In the genomic region with DNA sequence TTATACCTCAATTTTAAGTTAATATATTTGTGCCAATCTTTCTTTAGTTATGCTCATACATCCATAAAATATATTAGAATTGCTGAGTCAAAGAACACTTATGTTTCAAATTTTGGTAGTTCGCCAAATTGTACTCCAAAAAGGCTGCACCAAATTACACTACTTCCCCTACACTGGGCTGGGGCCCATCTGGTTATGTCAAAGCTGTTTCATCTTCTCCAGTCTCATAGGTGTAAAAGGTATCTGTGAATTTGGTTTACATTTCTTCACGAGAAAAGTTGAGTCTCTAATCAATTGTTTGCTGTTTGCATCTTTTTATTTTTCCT, we compare ENCODE assay signal across 8 cellular contexts. TPM values are rescaled to one million over a fixed set of nuclear protein-coding genes. Genes with fewer than 3 reads are reported as not detected.
DNase-seq lines count a peak whose midpoint lies in the region; ATAC-seq lines count a peak whose summit lies in the region.

No MANE protein-coding gene starts in this region.

- H3K9me3 ChIP-seq in iPS-15b (ENCODE audit: control insufficient read depth, insufficient read depth, low read length) (no peaks in the 10 kb centered on the region), stomach smooth muscle (ENCODE audit: control insufficient read depth in 2 of 2, low read length in 2 of 2) (no peaks in the 10 kb centered on the region)

- intact Hi-C loops in activated CD4-positive, alpha-beta T cell treated with anti-CD3 and anti-CD28 coated beads for 36 hours (cut with DNase I, micrococcal nuclease), result loop anchor here (1.0 to 10.0 kb wide), 17 partner anchors 139 to 1328 kb away; a partner anchor contains a TSS

- H3K4me1 Mint-ChIP-seq in activated CD4-positive, alpha-beta T cell treated with anti-CD3 and anti-CD28 coated beads for 36 hours, result peaks cover 43% of the 10 kb centered on the region
- H3K4me1 Mint-ChIP-seq in activated CD4-positive, alpha-beta memory T cell treated with anti-CD3 and anti-CD28 coated beads, Interleukin-2, amount 10 ng/mL, durations not matched to agents 7 days and 5 days, result peaks cover 50% of the 10 kb centered on the region

- H3K4me3 ChIP-seq in iPS-15b (ENCODE audit: low read depth, low read length), result peak overlapping the region; percentile 48
- peak overlapping the region; percentile 65 to 89 for H3K4me3 ChIP-seq in stomach smooth muscle (ENCODE audit: low read length in 2 of 2)

- peak overlapping the region; percentile 84 for H3K27ac Mint-ChIP-seq in activated CD4-positive, alpha-beta T cell treated with anti-CD3 and anti-CD28 coated beads for 36 hours
- H3K27ac Mint-ChIP-seq in activated CD4-positive, alpha-beta memory T cell treated with anti-CD3 and anti-CD28 coated beads, Interleukin-2, amount 10 ng/mL, durations not matched to agents 7 days and 5 days, result peak overlapping the region; percentile 89

- no peak for DNase-seq in activated CD4-positive, alpha-beta T cell treated with anti-CD3 and anti-CD28 coated beads for 36 hours
- DNase-seq in activated CD4-positive, alpha-beta T cell treated with anti-CD3 and anti-CD28 coated beads, Interleukin-2, amount 50 U/mL, for 4 hours, result no peak
- DNase-seq in activated CD4-positive, alpha-beta memory T cell treated with anti-CD3 and anti-CD28 coated beads, Interleukin-2, amount 10 ng/mL, durations not matched to agents 7 days and 5 days, result no peak

- POLR2A ChIA-PET in activated CD4-positive, alpha-beta T cell treated with anti-CD3 and anti-CD28 coated beads for 36 hours (lab: Charles Lee), result interaction anchor here (0.6 kb wide), 1 partner anchor 624 kb away, joined by 3 read pairs; a partner anchor contains a TSS
- POLR2A ChIA-PET in activated CD4-positive, alpha-beta memory T cell treated with anti-CD3 and anti-CD28 coated beads, Interleukin-2, amount 10 ng/mL, durations not matched to agents 7 days and 5 days (lab: Charles Lee), result interaction anchor here (0.6 to 1.9 kb wide), 7 partner anchors 15 to 258 kb away, joined by 3 to 18 read pairs (median 3); a partner anchor contains a TSS

- H3K27ac ChIP-seq in stomach smooth muscle (ENCODE audit: low read length), result peak overlapping the region; percentile 58

- H3K9ac ChIP-seq in iPS-15b (ENCODE audit: low read depth, low read length) (no peak overlapping the region), stomach smooth muscle (ENCODE audit: low read length in 2 of 2) (no peak overlapping the region)

- H3K4me1 ChIP-seq in iPS-15b (ENCODE audit: control insufficient read depth, insufficient read depth, low read length) (peaks cover 24% of the 10 kb centered on the region), stomach smooth muscle (ENCODE audit: control insufficient read depth, insufficient read depth, low read length) (peaks cover 10% of the 10 kb centered on the region)

- H3K4me3 Mint-ChIP-seq in activated CD4-positive, alpha-beta T cell treated with anti-CD3 and anti-CD28 coated beads for 36 hours, result peak overlapping the region; percentile 74
- H3K4me3 Mint-ChIP-seq in activated CD4-positive, alpha-beta memory T cell treated with anti-CD3 and anti-CD28 coated beads, Interleukin-2, amount 10 ng/mL, durations not matched to agents 7 days and 5 days, result peak overlapping the region; percentile 88

- H3K27me3 ChIP-seq in iPS-15b (ENCODE audit: control insufficient read depth, insufficient read depth, low read length) (no peaks in the 10 kb centered on the region), stomach smooth muscle (ENCODE audit: control insufficient read depth in 1 of 2, insufficient read depth in 2 of 2, low read length in 2 of 2) (no peaks in the 10 kb centered on the region)

- ATAC-seq in activated CD4-positive, alpha-beta T cell treated with anti-CD3 and anti-CD28 coated beads for 36 hours, result no peak
- ATAC-seq in GM18909 (IDR thresholded peaks at IDR 0.05; ENCODE audit: poor library complexity, unreplicated experiment) (no peak), GM21737 (IDR thresholded peaks at IDR 0.05; ENCODE audit: unreplicated experiment) (no peak), HG03354 (IDR thresholded peaks at IDR 0.05; ENCODE audit: poor library complexity, severe bottlenecking, unreplicated experiment) (no peak)

- CTCF ChIA-PET in activated CD4-positive, alpha-beta T cell treated with anti-CD3 and anti-CD28 coated beads for 36 hours (lab: Charles Lee), result interaction anchor here (1.0 to 2.0 kb wide), 6 partner anchors 9 to 555 kb away, joined by 3 to 11 read pairs (median 4); a partner anchor contains a TSS
- CTCF ChIA-PET in activated CD4-positive, alpha-beta memory T cell treated with anti-CD3 and anti-CD28 coated beads, Interleukin-2, amount 10 ng/mL, durations not matched to agents 7 days and 5 days (lab: Charles Lee), result interaction anchor here (0.8 to 1.6 kb wide), 3 partner anchors 9 to 493 kb away, joined by 3 to 6 read pairs (median 5); no protein-coding TSS in a partner anchor

- H3K36me3 Mint-ChIP-seq in activated CD4-positive, alpha-beta T cell treated with anti-CD3 and anti-CD28 coated beads for 36 hours (ENCODE audit: low read depth), result no peaks in the 10 kb centered on the region
- H3K36me3 Mint-ChIP-seq in activated CD4-positive, alpha-beta memory T cell treated with anti-CD3 and anti-CD28 coated beads, Interleukin-2, amount 10 ng/mL, durations not matched to agents 7 days and 5 days (ENCODE audit: low read depth), result peaks cover 3% of the 10 kb centered on the region

- no peaks in the 10 kb centered on the region for H3K27me3 Mint-ChIP-seq in activated CD4-positive, alpha-beta T cell treated with anti-CD3 and anti-CD28 coated beads for 36 hours
- peaks cover 7% of the 10 kb centered on the region for H3K27me3 Mint-ChIP-seq in activated CD4-positive, alpha-beta memory T cell treated with anti-CD3 and anti-CD28 coated beads, Interleukin-2, amount 10 ng/mL, durations not matched to agents 7 days and 5 days

- H3K36me3 ChIP-seq in iPS-15b (ENCODE audit: control insufficient read depth, insufficient read depth, low read length), result no peaks in the 10 kb centered on the region
- no peaks in the 10 kb centered on the region for H3K36me3 ChIP-seq in stomach smooth muscle (ENCODE audit: control insufficient read depth in 2 of 2, insufficient read depth in 2 of 2, low read length in 2 of 2)

- no peaks in the 10 kb centered on the region for H3K9me3 Mint-ChIP-seq in activated CD4-positive, alpha-beta T cell treated with anti-CD3 and anti-CD28 coated beads for 36 hours (ENCODE audit: low read depth)
- no peaks in the 10 kb centered on the region for H3K9me3 Mint-ChIP-seq in activated CD4-positive, alpha-beta memory T cell treated with anti-CD3 and anti-CD28 coated beads, Interleukin-2, amount 10 ng/mL, durations not matched to agents 7 days and 5 days

RNA-seq across cellular contexts. Expression of a gene that starts 0.7 kb away (rescaled TPM):
- under 1 TPM; 0.25 to 0.32 TPM for total RNA-seq in activated CD4-positive, alpha-beta T cell treated with anti-CD3 and anti-CD28 coated beads for 36 hours
- under 1 TPM; 0.58 to 0.88 TPM for total RNA-seq in activated CD4-positive, alpha-beta memory T cell treated with anti-CD3 and anti-CD28 coated beads, Interleukin-2, amount 10 ng/mL, durations not matched to agents 7 days and 5 days
